In genomic region chr13:48532473-48533206, GRCh38 we compare ENCODE assay signal across 8 cellular contexts. TPM values are rescaled to one million over a fixed set of nuclear protein-coding genes. Genes with fewer than 3 reads are reported as not detected.
DNase-seq lines count a peak whose midpoint lies in the region; ATAC-seq and TF ChIP-seq lines count a peak whose summit lies in the region.

TSS of gene RCBTB2 (minus strand) at chr13:48533080. CDS start at chr13:48521939, 11,141 bp downstream.

- peak within 1 kb of the TSS; percentile 98 for H2AFZ ChIP-seq in neural cell (ENCODE audit: low read depth, low read length)

- no peaks in the 10 kb centered on the region for H3K9me3 ChIP-seq in neural cell (ENCODE audit: low read length)

- peak within 1 kb of the TSS; percentile 90 for H3K27ac ChIP-seq in neural cell (ENCODE audit: low read length)

- TF ChIP-seq EP300 in neural cell (conservative IDR thresholded peaks at IDR 0.05; ENCODE audit: poor library complexity, severe bottlenecking) = peak; percentile 29

- no peaks in the 10 kb centered on the region for H3F3A ChIP-seq in neural cell (ENCODE audit: insufficient read depth, low read length, poor library complexity, severe bottlenecking)

- peaks cover 6% of the 10 kb centered on the region for H3K27me3 Mint-ChIP-seq in stimulated activated naive CD8-positive, alpha-beta T cell treated with anti-CD3 and anti-CD28 coated beads, Interleukin-15, amount 100 ng/mL, for 72 hours

- H3K27ac Mint-ChIP-seq in stimulated activated naive CD8-positive, alpha-beta T cell treated with anti-CD3 and anti-CD28 coated beads, Interleukin-15, amount 100 ng/mL, for 72 hours = peak within 1 kb of the TSS; percentile 98 to 99

- DNase-seq in ELR (ENCODE audit: low read depth) = peak; percentile 97
- DNase-seq in H7 = peak; percentile 97
- DNase-seq in M059J (ENCODE audit: low read depth) = peak; percentile 94
- peak; percentile 97 for DNase-seq in activated gamma-delta T cell (lab: John Stamatoyannopoulos, UW)
- peak; percentile 97 for DNase-seq in fibroblast of villous mesenchyme (ENCODE audit: low read depth)
- DNase-seq in stimulated activated naive CD8-positive, alpha-beta T cell treated with anti-CD3 and anti-CD28 coated beads, Interleukin-15, amount 100 ng/mL, for 72 hours = peak; percentile 99

- peak; percentile 94 for ATAC-seq in stimulated activated naive CD8-positive, alpha-beta T cell treated with anti-CD3 and anti-CD28 coated beads, Interleukin-15, amount 100 ng/mL, for 72 hours

- no peaks in the 10 kb centered on the region for H3K9me2 ChIP-seq in neural cell (ENCODE audit: insufficient read depth, low read length)

- no peaks in the 10 kb centered on the region for H3K27me3 ChIP-seq in H7 (ENCODE audit: control insufficient read depth, insufficient read depth, low read length)
- no peaks in the 10 kb centered on the region for H3K27me3 ChIP-seq in neural cell (ENCODE audit: insufficient read depth, low read depth, low read length)

- H3K9me3 Mint-ChIP-seq in stimulated activated naive CD8-positive, alpha-beta T cell treated with anti-CD3 and anti-CD28 coated beads, Interleukin-15, amount 100 ng/mL, for 72 hours = peaks cover 6 to 16% of the 10 kb centered on the region in 2 donors

- H3K4me3 Mint-ChIP-seq in stimulated activated naive CD8-positive, alpha-beta T cell treated with anti-CD3 and anti-CD28 coated beads, Interleukin-15, amount 100 ng/mL, for 72 hours = peak within 1 kb of the TSS; percentile 90 to 95

- H4K20me1 ChIP-seq in neural cell (ENCODE audit: insufficient read depth) = no peaks in the 10 kb centered on the region

- TF ChIP-seq CTCF in fibroblast of villous mesenchyme (IDR thresholded peaks at IDR 0.05; ENCODE audit: insufficient read depth, low read depth, low read length) (no peak), neural cell (IDR thresholded peaks at IDR 0.05; ENCODE audit: poor library complexity, severe bottlenecking) (no peak)

- TF ChIP-seq RAD21 in neural cell (conservative IDR thresholded peaks at IDR 0.05) = no peak

- H3K4me1 Mint-ChIP-seq in stimulated activated naive CD8-positive, alpha-beta T cell treated with anti-CD3 and anti-CD28 coated beads, Interleukin-15, amount 100 ng/mL, for 72 hours = peaks cover 21% of the 10 kb centered on the region

- peak; percentile 88 for TF ChIP-seq POLR2A in Raji (IDR thresholded peaks at IDR 0.05; ENCODE audit: insufficient read depth, low read depth, low read length)

- no peaks in the 10 kb centered on the region for H3K79me2 ChIP-seq in neural cell (replicated peaks; ENCODE audit: insufficient read depth, low read length)

- peak within 1 kb of the TSS; percentile 53 for H3K4me2 ChIP-seq in neural cell (ENCODE audit: low read length)

- H3K36me3 ChIP-seq in H7 (replicated peaks; ENCODE audit: control insufficient read depth, insufficient read depth, low read length) = no peaks in the 10 kb centered on the region
- no peaks in the 10 kb centered on the region for H3K36me3 ChIP-seq in neural cell (ENCODE audit: insufficient read depth, low read length)

- peak within 1 kb of the TSS; percentile 98 for H3K9ac ChIP-seq in neural cell (ENCODE audit: low read length)

- H3K4me3 ChIP-seq in H7 (ENCODE audit: insufficient read depth, low read depth, low read length) (peak within 1 kb of the TSS; percentile 77), fibroblast of villous mesenchyme (ENCODE audit: low read depth, low read length) (peak within 1 kb of the TSS; percentile 85), neural cell (ENCODE audit: low read length) (peak within 1 kb of the TSS; percentile 92)

TF ChIP-seq in neural cell, 6 proteins besides CTCF, POLR2A, EP300 and RAD21:
- TF ChIP-seq POLR2AphosphoS5 (IDR thresholded peaks at IDR 0.05) = peak; percentile 88
- TF ChIP-seq REST (IDR thresholded peaks at IDR 0.05; ENCODE audit: borderline replicate concordance) = peak; percentile 55
- peak; percentile 36 for TF ChIP-seq MXI1 (conservative IDR thresholded peaks at IDR 0.05; ENCODE audit: poor library complexity, severe bottlenecking)
- TF ChIP-seq EZH2 (IDR thresholded peaks at IDR 0.05; ENCODE audit: borderline replicate concordance, insufficient read depth, low read length, poor library complexity, severe bottlenecking) = no peak
- TF ChIP-seq TAF1 (IDR thresholded peaks at IDR 0.05; ENCODE audit: low read depth) = peak; percentile 35
- TF ChIP-seq SMC3 (conservative IDR thresholded peaks at IDR 0.05; ENCODE audit: poor library complexity) = no peak

RNA-seq across cellular contexts. Expression of gene RCBTB2, which starts in this region (rescaled TPM):
- 7.9 and 13.1 TPM in 2 replicates for total RNA-seq in H7 (2014; rRNA removed; shearing (Covaris generic))
- 2.7 and 6.0 TPM in 2 replicates for total RNA-seq in M059J (2014; rRNA removed; shearing (Covaris generic))
- 4.2 and 11.2 TPM in 2 replicates for total RNA-seq in fibroblast of villous mesenchyme
- polyA plus RNA-seq in neural cell = 14.0 and 19.0 TPM in 2 replicates
- polyA minus RNA-seq in neural cell = 13.9 and 14.1 TPM in 2 replicates

Comparison
In these comparisons a context has a peak if more than half of its experiments do, and no peak if none do; other contexts are left out.
1. Peak in every context shown above with its lines: DNase-seq, ATAC-seq, H3K4me3 ChIP-seq and H3K27ac ChIP-seq.